In genomic region chr13:53781941-53782340, GRCh38 we compare ENCODE assay signal across 10 cellular contexts.
DNase-seq lines count a peak whose midpoint lies in the region; ATAC-seq and TF ChIP-seq lines count a peak whose summit lies in the region.
"Had no signal": no experiment of that assay in that cellular context is flagged by ENCODE, and none has a peak within 500 bp of the region (broad histone marks: within the 10 kb centered on the region; RNA-seq: fewer than 3 reads in every experiment).

No MANE protein-coding gene starts in this region.

- H3K27ac Mint-ChIP-seq in mesothelial cell of epicardium, result no peak overlapping the region
- H3K27ac Mint-ChIP-seq: activated CD8-positive, alpha-beta T cell treated with anti-CD3 and anti-CD28 coated beads, Interleukin-2, amount 10 ng/mL, durations not matched to agents 7 days and 5 days; activated T-helper 2 cell treated with anti-CD3 and anti-CD28 coated beads, Interferon-gamma antibody, Interleukin-2, Interleukin-4, amounts not matched to agents 10 μg/mL and 5 μg/mL and 100 μg/mL, durations not matched to agents 14 hours and 24 hours and 36 hours had no signal

- in situ Hi-C loops in SK-MEL-5 (cut with HindIII; ENCODE audit: low pct_unique_long_range_greater_than_20kb, low sequenced_read_pairs), result no loop called here

- DNase-seq in DMS53 treated with DMSO at 0.1 percent for 48 hours (lab: John Stamatoyannopoulos, UW; ENCODE audit: unreplicated experiment) (peak; percentile 21), SK-MEL-5 (ENCODE audit: low read depth, low spot score) (peak; percentile 34), mesothelial cell of epicardium (ENCODE audit: low spot score in 2 of 2, unreplicated experiment in 2 of 2) (no peak), 8988T (no peak), mesenteric fat pad (ENCODE audit: low spot score) (no peak), KG1 (lab: John Stamatoyannopoulos, UW) (no peak)

- ATAC-seq in HG02885 (IDR thresholded peaks at IDR 0.05; ENCODE audit: poor library complexity, unreplicated experiment), result peak; percentile 13
- no peak for ATAC-seq in HG02759 (IDR thresholded peaks at IDR 0.05; ENCODE audit: unreplicated experiment)
- ATAC-seq: activated CD8-positive, alpha-beta T cell treated with anti-CD3 and anti-CD28 coated beads, Interleukin-2, amount 10 ng/mL, durations not matched to agents 7 days and 5 days had no signal

- no peak for TF ChIP-seq CTCF in mesothelial cell of epicardium (IDR thresholded peaks at IDR 0.05; ENCODE audit: unreplicated experiment)

- H3K36me3 Mint-ChIP-seq in mesothelial cell of epicardium, result no peaks in the 10 kb centered on the region

- peaks cover 4% of the 10 kb centered on the region for H3K9me3 Mint-ChIP-seq in mesothelial cell of epicardium
- H3K9me3 Mint-ChIP-seq: activated T-helper 2 cell treated with anti-CD3 and anti-CD28 coated beads, Interferon-gamma antibody, Interleukin-2, Interleukin-4, amounts not matched to agents 10 μg/mL and 5 μg/mL and 100 μg/mL, durations not matched to agents 14 hours and 24 hours and 36 hours had no signal

- peaks cover 8% of the 10 kb centered on the region for H3K27me3 Mint-ChIP-seq in mesothelial cell of epicardium (ENCODE audit: low read depth)

- H3K4me1 Mint-ChIP-seq in mesothelial cell of epicardium, result peaks cover 41% of the 10 kb centered on the region

- H3K4me3 Mint-ChIP-seq in mesothelial cell of epicardium, result peak overlapping the region; percentile 56
- H3K4me3 Mint-ChIP-seq: activated CD8-positive, alpha-beta T cell treated with anti-CD3 and anti-CD28 coated beads, Interleukin-2, amount 10 ng/mL, durations not matched to agents 7 days and 5 days had no signal

Comparison
In these comparisons a context has a peak if more than half of its experiments do, and no peak if none do; other contexts are left out.
1. DNase-seq: peak in DMS53 treated with DMSO at 0.1 percent for 48 hours (single experiment) and SK-MEL-5 (single experiment); none in mesothelial cell of epicardium (0 of 2), 8988T (single experiment), mesenteric fat pad (single experiment) and KG1 (single experiment).